Comparison of ENCODE assay signal across 17 cellular contexts in genomic region chr9:129880654-129881546, GRCh38. TPM values are rescaled to one million over a fixed set of nuclear protein-coding genes. Genes with fewer than 3 reads are reported as not detected.
DNase-seq lines count a peak whose midpoint lies in the region; ATAC-seq and TF ChIP-seq lines count a peak whose summit lies in the region.
"Had no signal": no experiment of that assay in that cellular context is flagged by ENCODE, and none has a peak within 500 bp of the region (broad histone marks: within the 10 kb centered on the region; RNA-seq: fewer than 3 reads in every experiment).

No MANE protein-coding gene starts in this region.

- no peak for TF ChIP-seq CTCF in DND-41 (IDR thresholded peaks at IDR 0.05; ENCODE audit: borderline replicate concordance, extremely low read depth, low read length, poor library complexity, severe bottlenecking)
- TF ChIP-seq CTCF in foreskin keratinocyte (conservative IDR thresholded peaks at IDR 0.05): no peak

- H3K36me3 ChIP-seq in DND-41 (ENCODE audit: insufficient read depth, low read length): peaks cover 37% of the 10 kb centered on the region

- peaks cover 26% of the 10 kb centered on the region for H3K79me2 ChIP-seq in DND-41 (ENCODE audit: insufficient read depth, low read length)

- no peaks in the 10 kb centered on the region for H3K9me3 ChIP-seq in DND-41 (ENCODE audit: insufficient read depth, low read length, severe bottlenecking)
- H3K9me3 ChIP-seq: adrenal gland, tibial artery had no signal

- peaks cover 42% of the 10 kb centered on the region for H3K36me3 Mint-ChIP-seq in central memory CD8-positive, alpha-beta T cell (ENCODE audit: insufficient read depth)

- H3K4me3 Mint-ChIP-seq in central memory CD8-positive, alpha-beta T cell: no peak overlapping the region
- H3K4me3 Mint-ChIP-seq: activated CD4-positive, alpha-beta T cell treated with anti-CD3 and anti-CD28 coated beads, Interleukin-2, amount 10 ng/mL, durations not matched to agents 7 days and 5 days had no signal

- H3K4me1 ChIP-seq in DND-41 (ENCODE audit: insufficient read depth, low read length) (peaks cover 42% of the 10 kb centered on the region), foreskin keratinocyte (no peaks in the 10 kb centered on the region)

- peak overlapping the region; percentile 61 for H3K27ac Mint-ChIP-seq in central memory CD8-positive, alpha-beta T cell (ENCODE audit: low read depth)

- no peaks in the 10 kb centered on the region for H3K27me3 Mint-ChIP-seq in central memory CD8-positive, alpha-beta T cell
- H3K27me3 Mint-ChIP-seq: activated CD4-positive, alpha-beta T cell treated with anti-CD3 and anti-CD28 coated beads, Interleukin-2, amount 10 ng/mL, durations not matched to agents 7 days and 5 days had no signal

- H3K4me1 Mint-ChIP-seq in central memory CD8-positive, alpha-beta T cell: peaks cover 31% of the 10 kb centered on the region

- H3K9me3 Mint-ChIP-seq in central memory CD8-positive, alpha-beta T cell: no peaks in the 10 kb centered on the region
- H3K9me3 Mint-ChIP-seq: activated CD4-positive, alpha-beta T cell treated with anti-CD3 and anti-CD28 coated beads, Interleukin-2, amount 10 ng/mL, durations not matched to agents 7 days and 5 days had no signal

- H4K20me1 ChIP-seq in DND-41 (ENCODE audit: insufficient read depth, low read length): no peaks in the 10 kb centered on the region

- H3K27me3 ChIP-seq in DND-41 (ENCODE audit: insufficient read depth, low read length, poor library complexity) (no peaks in the 10 kb centered on the region), foreskin keratinocyte (no peaks in the 10 kb centered on the region)
- H3K27me3 ChIP-seq: adrenal gland, tibial artery had no signal

- DNase-seq in DND-41: no peak
- peak; percentile 33 for DNase-seq in NCI-H69 (lab: John Stamatoyannopoulos, UW)
- no peak for DNase-seq in central memory CD8-positive, alpha-beta T cell (ENCODE audit: low spot score in 2 of 2)
- DNase-seq in non-pigmented ciliary epithelial cell (ENCODE audit: low read depth): peak; percentile 30
- no peak for DNase-seq in foreskin keratinocyte
- DNase-seq in activated effector memory CD4-positive, alpha-beta T cell treated with Interleukin-2 at 50 U/mL for 16 hours: no peak
- DNase-seq: activated CD4-positive, alpha-beta T cell treated with anti-CD3 and anti-CD28 coated beads, Interleukin-2, amount 10 ng/mL, durations not matched to agents 7 days and 5 days; adrenal gland; Calu3; GF-D8; NCI-H1694 treated with DMSO at 0.1 percent for 48 hours; occipital lobe; tibial artery had no signal

- H3K4me2 ChIP-seq in DND-41 (ENCODE audit: insufficient read depth, low read length): no peak overlapping the region

- H3K4me3 ChIP-seq in DND-41 (ENCODE audit: low read depth in 1 of 2, low read length in 2 of 2): no peak overlapping the region
- H3K4me3 ChIP-seq: adrenal gland, tibial artery had no signal

- ATAC-seq in DND-41 (ENCODE audit: insufficient read depth, low read depth) (no peak), GM21515 (IDR thresholded peaks at IDR 0.05; ENCODE audit: unreplicated experiment) (no peak), GM19395 (IDR thresholded peaks at IDR 0.05; ENCODE audit: unreplicated experiment) (no peak), foreskin keratinocyte (no peak)
- ATAC-seq in central memory CD8-positive, alpha-beta T cell (replicated peaks; ENCODE audit: extremely low read depth, poor library complexity, severe bottlenecking): no peak
- ATAC-seq: left lobe of liver, SK-N-SH treated with all-trans-retinoic acid at 6 μM for 48 hours had no signal

- H3K27ac ChIP-seq in DND-41 (ENCODE audit: low read length): peak overlapping the region; percentile 54
- H3K27ac ChIP-seq in foreskin keratinocyte: no peak overlapping the region
- H3K27ac ChIP-seq: adrenal gland, tibial artery had no signal

- no peak overlapping the region for H2AFZ ChIP-seq in DND-41 (ENCODE audit: low read depth, low read length)

- peak overlapping the region; percentile 12; the same call in 1 of the 2 replicates for H3K9ac ChIP-seq in DND-41 (ENCODE audit: low read depth, low read length)

RNA-seq across cellular contexts. Expression of gene USP20, which starts 45.6 kb away (rescaled TPM):
- 8.3 and 8.6 TPM in 2 replicates for total RNA-seq in foreskin keratinocyte
- polyA plus RNA-seq in foreskin keratinocyte: 9.4 and 10.4 TPM in 2 replicates

RNA-seq across cellular contexts. Expression of gene C9orf78, which starts 45.8 kb away (rescaled TPM):
- 45.5 and 50.4 TPM in 2 replicates for total RNA-seq in foreskin keratinocyte
- 52.7 and 54.2 TPM in 2 replicates for polyA plus RNA-seq in foreskin keratinocyte

RNA-seq across cellular contexts. Expression of gene TOR1A, which starts 57.0 kb away (rescaled TPM):
- 37.2 and 37.3 TPM in 2 replicates for total RNA-seq in foreskin keratinocyte
- 34.5 and 37.4 TPM in 2 replicates for polyA plus RNA-seq in foreskin keratinocyte

Comparison
In these comparisons a context has a peak if more than half of its experiments do, and no peak if none do; other contexts are left out.
1. DNase-seq: peak in NCI-H69 (single experiment) and non-pigmented ciliary epithelial cell (single experiment); none in DND-41 (single experiment), central memory CD8-positive, alpha-beta T cell (0 of 2), foreskin keratinocyte (0 of 2) and activated effector memory CD4-positive, alpha-beta T cell treated with Interleukin-2 at 50 U/mL for 16 hours (single experiment).